ENCODE assay signal across 8 cellular contexts in genomic region chr20:46089338-46090094, GRCh38. TPM values are rescaled to one million over a fixed set of nuclear protein-coding genes. Genes with fewer than 3 reads are reported as not detected.
DNase-seq lines count a peak whose midpoint lies in the region; ATAC-seq and TF ChIP-seq lines count a peak whose summit lies in the region.

NCOA5 (minus strand) TSS chr20:46089962; CDS start chr20:46079424, 10,538 bp downstream.

- H3K36me3 ChIP-seq in ovary (no peaks in the 10 kb centered on the region), thyroid gland (no peaks in the 10 kb centered on the region)

- H3K9me3 Mint-ChIP-seq in activated naive CD8-positive, alpha-beta T cell treated with anti-CD3 and anti-CD28 coated beads for 36 hours, result no peaks in the 10 kb centered on the region

- H3K27ac ChIP-seq in ovary (peak within 1 kb of the TSS; percentile 89 to 99), thyroid gland (peak within 1 kb of the TSS; percentile 94 to 98 (median 97))

- peaks cover 47% of the 10 kb centered on the region for H3K4me1 Mint-ChIP-seq in activated naive CD8-positive, alpha-beta T cell treated with anti-CD3 and anti-CD28 coated beads for 36 hours

- peaks cover 3% of the 10 kb centered on the region for H3K36me3 Mint-ChIP-seq in activated naive CD8-positive, alpha-beta T cell treated with anti-CD3 and anti-CD28 coated beads for 36 hours

- ATAC-seq in HG02642 (IDR thresholded peaks at IDR 0.05; ENCODE audit: poor library complexity, unreplicated experiment), result peak; percentile 90

- no peaks in the 10 kb centered on the region for H3K27me3 ChIP-seq in ovary
- H3K27me3 ChIP-seq in thyroid gland, result no peaks in the 10 kb centered on the region

- peak; percentile 97 for DNase-seq in NCI-H1105 (lab: John Stamatoyannopoulos, UW)
- peak; percentile 95 for DNase-seq in SKM-1 treated with dmso at 0.1 percent for 144 hours (lab: John Stamatoyannopoulos, UW; ENCODE audit: unreplicated experiment)
- DNase-seq in activated naive CD8-positive, alpha-beta T cell treated with anti-CD3 and anti-CD28 coated beads for 36 hours, result peak; percentile 96
- DNase-seq in head of caudate nucleus, result peak; percentile 92 to 99 (median 97)
- peak; percentile 95 to 98 (median 96) for DNase-seq in ovary
- peak; percentile 96 for DNase-seq in thyroid gland

- H3K4me3 ChIP-seq in ovary (peak within 1 kb of the TSS; percentile 94), thyroid gland (replicated peaks in 1 of 3) (peak within 1 kb of the TSS; percentile 77 to 86 (median 85))

- TF ChIP-seq CTCF in ovary (IDR thresholded peaks at IDR 0.05) (peak in 2 of 3 donors; percentile 60 to 72), thyroid gland (IDR thresholded peaks at IDR 0.05) (peak in 3 of 6 experiments; percentile 15 to 43 (median 21))

- 0 to 1% (median 0%) methylated on average over 79 to 105 of the region's 105 CpGs for WGBS in ovary, 3 donors
- 0% methylated on average over 2 to 18 of the region's 105 CpGs for WGBS in thyroid gland, 2 donors

- no peak for TF ChIP-seq EP300 in ovary (IDR thresholded peaks at IDR 0.05)

- no peaks in the 10 kb centered on the region for H3K27me3 Mint-ChIP-seq in activated naive CD8-positive, alpha-beta T cell treated with anti-CD3 and anti-CD28 coated beads for 36 hours

- intact Hi-C loops in head of caudate nucleus (cut with DNase I), result loop anchor here (2.0 to 5.0 kb wide), 2 partner anchors 67 to 117 kb away; partner anchors contain the start of gene ZNF335
- intact Hi-C loops in ovary (cut with DNase I), result loop anchor here (5.0 to 10.0 kb wide), 5 partner anchors 77 to 295 kb away; partner anchors contain the start of genes CTSA (in 1 of the 4), DNTTIP1 (in 1 of the 4), NEURL2 (in 1 of the 4) and WFDC3 (in 1 of the 4)
- intact Hi-C loops in thyroid gland (cut with DNase I), result no loop called here

- H3K4me1 ChIP-seq in ovary (ENCODE audit: insufficient read depth) (peaks cover 11% of the 10 kb centered on the region), thyroid gland (peaks cover 40 to 43% of the 10 kb centered on the region in 2 donors)

- no peaks in the 10 kb centered on the region for H3K9me3 ChIP-seq in ovary
- H3K9me3 ChIP-seq in thyroid gland, result no peaks in the 10 kb centered on the region

- peak within 1 kb of the TSS; percentile 86 for H3K27ac Mint-ChIP-seq in activated naive CD8-positive, alpha-beta T cell treated with anti-CD3 and anti-CD28 coated beads for 36 hours

- TF ChIP-seq POLR2A in GM10847 (IDR thresholded peaks at IDR 0.05; ENCODE audit: extremely low read depth, insufficient read length), result peak; percentile 95
- TF ChIP-seq POLR2A in ovary (IDR thresholded peaks at IDR 0.05), result peak; percentile 98
- peak; percentile 86 to 87 for TF ChIP-seq POLR2A in thyroid gland (IDR thresholded peaks at IDR 0.05)

- peak within 1 kb of the TSS; percentile 87 for H3K4me3 Mint-ChIP-seq in activated naive CD8-positive, alpha-beta T cell treated with anti-CD3 and anti-CD28 coated beads for 36 hours

RNA-seq across cellular contexts. Expression of gene NCOA5, which starts in this region (rescaled TPM):
- total RNA-seq in activated naive CD8-positive, alpha-beta T cell treated with anti-CD3 and anti-CD28 coated beads for 36 hours, result 10 to 100 TPM; 26.2 to 27.3 TPM
- total RNA-seq in ovary, result 10 to 100 TPM; 27.6 to 51.1 (median 37.4) TPM
- polyA plus RNA-seq in ovary, result 10 to 100 TPM; 27.9 to 35.6 TPM
- total RNA-seq in thyroid gland, result 10 to 100 TPM; 31.4 to 46.1 (median 37.4) TPM

Comparison
In these comparisons a context has a peak if more than half of its experiments do, and no peak if none do; other contexts are left out.
1. Peak in every context shown above with its lines: DNase-seq, ATAC-seq, H3K4me3 ChIP-seq and H3K27ac ChIP-seq.